ENCODE assay signal across 11 cellular contexts in the genomic region with DNA sequence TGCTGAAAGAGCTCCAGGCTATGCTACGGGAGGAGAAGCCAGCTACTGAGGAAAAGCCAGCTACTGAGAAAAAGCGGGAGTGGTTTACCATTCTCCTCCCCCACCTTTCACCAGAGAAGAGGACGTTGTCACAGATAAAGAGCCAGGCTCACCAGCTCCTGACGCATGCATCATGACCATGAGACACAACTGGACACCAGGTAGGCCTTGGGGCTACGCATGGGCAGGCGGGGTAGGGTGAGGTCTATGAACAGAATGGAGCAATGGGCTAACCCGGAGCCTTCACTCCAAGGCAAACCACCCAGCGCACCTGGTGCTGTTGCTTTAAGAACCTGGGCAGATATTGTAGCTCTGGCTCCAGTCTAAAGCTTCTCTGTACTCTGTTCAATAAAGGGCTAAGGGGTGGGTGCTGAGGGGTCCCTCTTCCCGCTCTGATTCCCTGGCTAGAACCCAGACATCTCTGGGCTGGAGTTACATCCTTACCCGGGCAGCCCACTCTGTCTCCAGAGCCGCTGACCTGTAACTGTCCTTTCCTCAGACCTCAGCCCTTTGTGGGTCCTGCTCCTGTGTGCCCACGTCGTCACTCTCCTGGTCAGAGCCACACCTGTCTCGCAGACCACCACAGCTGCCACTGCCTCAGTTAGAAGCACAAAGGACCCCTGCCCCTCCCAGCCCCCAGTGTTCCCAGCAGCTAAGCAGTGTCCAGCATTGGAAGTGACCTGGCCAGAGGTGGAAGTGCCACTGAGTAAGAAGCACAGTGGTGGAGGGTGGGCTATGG. TPM values are rescaled to one million over a fixed set of nuclear protein-coding genes. Genes with fewer than 3 reads are reported as not detected.
DNase-seq lines count a peak whose midpoint lies in the region; ATAC-seq and TF ChIP-seq lines count a peak whose summit lies in the region.
"Had no signal": no experiment of that assay in that cellular context is flagged by ENCODE, and none has a peak within 500 bp of the region (broad histone marks: within the 10 kb centered on the region; RNA-seq: fewer than 3 reads in every experiment).

No MANE protein-coding gene starts in this region.

- no peaks in the 10 kb centered on the region for H3K9me3 Mint-ChIP-seq in naive thymus-derived CD8-positive, alpha-beta T cell
- H3K9me3 Mint-ChIP-seq: GM23338 had no signal

- intact Hi-C loops in Right ventricle myocardium superior (cut with DNase I), result no loop called here
- intact Hi-C loops in cardiac septum (cut with DNase I), result no loop called here
- intact Hi-C loops in transverse colon (cut with DNase I; ENCODE audit: low total_unique reads), result no loop called here

- no peak for TF ChIP-seq POLR2A in transverse colon (IDR thresholded peaks at IDR 0.05)

- POLR2A ChIA-PET in naive thymus-derived CD8-positive, alpha-beta T cell (lab: Charles Lee), result interaction anchor here (0.8 to 1.3 kb wide), 6 partner anchors 14 to 102 kb away, joined by 3 to 7 read pairs (median 4); no protein-coding TSS in a partner anchor

- H3K36me3 Mint-ChIP-seq in naive thymus-derived CD8-positive, alpha-beta T cell, result peaks cover 4 to 36% (median 7%) of the 10 kb centered on the region in 3 donors

- TF ChIP-seq EP300 in transverse colon (IDR thresholded peaks at IDR 0.05; ENCODE audit: low read depth), result no peak

- peaks cover 0 to 23% (median 10%) of the 10 kb centered on the region in 4 donors for H3K36me3 ChIP-seq in transverse colon
- H3K36me3 ChIP-seq in SJCRH30, result peaks cover 39% of the 10 kb centered on the region

- 76% methylated on average over 13 of the region's 14 CpGs; no CpG with 5 or more reads in 1 of the 2 donors for WGBS in transverse colon (ENCODE audit: low coverage in 1 of 2), 2 donors

- TF ChIP-seq CTCF in transverse colon (IDR thresholded peaks at IDR 0.05), result no peak

- H3K27me3 Mint-ChIP-seq in naive thymus-derived CD8-positive, alpha-beta T cell, result no peaks in the 10 kb centered on the region

- H3K4me1 Mint-ChIP-seq in naive thymus-derived CD8-positive, alpha-beta T cell, result peaks cover 24 to 49% (median 37%) of the 10 kb centered on the region in 4 donors
- H3K4me1 Mint-ChIP-seq: GM23338 had no signal

- H3K4me3 ChIP-seq in transverse colon (peak overlapping the region in 2 of 4 donors; percentile 1 to 20), SJCRH30 (no peak overlapping the region)
- H3K4me3 ChIP-seq: GM23338 had no signal

- H3K4me3 Mint-ChIP-seq in naive thymus-derived CD8-positive, alpha-beta T cell, result peak overlapping the region; percentile 85 to 96 (median 92)
- H3K4me3 Mint-ChIP-seq: GM23338 had no signal

- no peaks in the 10 kb centered on the region for H3K9me3 ChIP-seq in transverse colon
- H3K9me3 ChIP-seq in SJCRH30 (replicated peaks), result no peaks in the 10 kb centered on the region

- H3K27ac Mint-ChIP-seq in naive thymus-derived CD8-positive, alpha-beta T cell, result peak overlapping the region; percentile 95 to 99 (median 98)
- H3K27ac Mint-ChIP-seq: GM23338 had no signal

- DNase-seq in Right ventricle myocardium superior, result no peak
- no peak for DNase-seq in cardiac septum (ENCODE audit: low spot score)
- no peak for DNase-seq in naive thymus-derived CD8-positive, alpha-beta T cell
- DNase-seq in transverse colon, result no peak
- no peak for DNase-seq in SJCRH30
- DNase-seq: midbrain, NCI-H2081 treated with DMSO at 0.1 percent for 48 hours had no signal

- in situ Hi-C loops in transverse colon (cut with MboI; ENCODE audit: low pct_ligation_motif_present in 1 of 4, low pct_unique_long_range_greater_than_20kb in 1 of 4, low sequenced_read_pairs in 3 of 4), result loop anchor here in 3 of 4 donors (25.0 kb wide), 1 partner anchor 412 kb away; no protein-coding TSS in a partner anchor

- H3K4me1 ChIP-seq in transverse colon (peaks cover 4 to 26% (median 13%) of the 10 kb centered on the region in 4 donors), SJCRH30 (no peaks in the 10 kb centered on the region)

- H3K27me3 ChIP-seq in transverse colon (no peaks in the 10 kb centered on the region), SJCRH30 (no peaks in the 10 kb centered on the region)

- ATAC-seq in Right ventricle myocardium superior (ENCODE audit: poor library complexity), result peak; percentile 1
- no peak for ATAC-seq in naive thymus-derived CD8-positive, alpha-beta T cell
- no peak for ATAC-seq in HG03432 (IDR thresholded peaks at IDR 0.05; ENCODE audit: unreplicated experiment)
- no peak for ATAC-seq in GM18520 (IDR thresholded peaks at IDR 0.05; ENCODE audit: unreplicated experiment)
- ATAC-seq: GM23338 had no signal

- H3K27ac ChIP-seq in cingulate gyrus (ENCODE audit: low read depth, low read length) (peak overlapping the region; percentile 41), transverse colon (peak overlapping the region; percentile 67 to 75 (median 72)), SJCRH30 (no peak overlapping the region)

RNA-seq across cellular contexts. Expression of a gene that starts 1.3 kb away (rescaled TPM):
- total RNA-seq in Right ventricle myocardium superior, result 3.7 TPM
- 6.2 TPM for total RNA-seq in cardiac septum
- 10 to 100 TPM; 15.1 to 19.6 TPM for total RNA-seq in naive thymus-derived CD8-positive, alpha-beta T cell
- polyA plus RNA-seq in naive thymus-derived CD8-positive, alpha-beta T cell, result 10 to 100 TPM in 1 of 3 donors, 1 to 10 TPM in 2; 7.4 to 15.8 (median 8.6) TPM
- 10 to 100 TPM in 3 of 4 donors, 1 to 10 TPM in 1; 7.4 to 29.9 (median 14.5) TPM for total RNA-seq in transverse colon
- total RNA-seq in SJCRH30 (2014; rRNA removed; shearing (Covaris generic)), result 3.6 and 5.5 TPM in 2 replicates
